In the genomic region with DNA sequence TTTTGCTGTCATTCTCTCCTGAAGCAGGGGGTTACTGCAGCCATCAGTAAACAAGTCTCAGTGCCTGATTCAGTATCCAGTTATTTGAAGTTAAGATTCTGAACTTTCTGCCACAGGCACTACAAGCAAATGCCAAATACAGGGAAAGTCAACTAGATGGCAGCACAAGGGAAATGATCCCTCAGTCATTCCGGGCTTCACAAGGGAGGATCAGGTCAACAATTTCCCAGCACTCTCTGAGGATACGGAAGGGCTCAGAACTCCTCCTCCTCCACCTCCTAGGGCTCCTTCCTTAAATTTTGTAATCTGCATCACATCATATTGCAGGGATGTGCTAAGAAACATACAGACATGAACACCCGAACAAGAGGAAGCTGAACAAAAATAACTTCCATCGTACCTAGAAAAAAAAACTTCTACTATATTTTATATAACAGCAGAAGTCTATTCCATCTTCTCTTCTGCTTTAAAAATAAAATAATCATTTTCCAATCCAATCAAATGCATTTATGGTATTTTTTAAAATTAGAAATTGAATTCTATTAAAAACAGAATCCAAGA, we compare ENCODE assay signal across 1 cellular context.
TF ChIP-seq lines count a peak whose summit lies in the region.

No MANE protein-coding gene starts in this region.

TF ChIP-seq in WTC11, 78 proteins besides CTCF, POLR2A, EP300 and RAD21 (continued from another document):
- TF ChIP-seq, protein P1, sequence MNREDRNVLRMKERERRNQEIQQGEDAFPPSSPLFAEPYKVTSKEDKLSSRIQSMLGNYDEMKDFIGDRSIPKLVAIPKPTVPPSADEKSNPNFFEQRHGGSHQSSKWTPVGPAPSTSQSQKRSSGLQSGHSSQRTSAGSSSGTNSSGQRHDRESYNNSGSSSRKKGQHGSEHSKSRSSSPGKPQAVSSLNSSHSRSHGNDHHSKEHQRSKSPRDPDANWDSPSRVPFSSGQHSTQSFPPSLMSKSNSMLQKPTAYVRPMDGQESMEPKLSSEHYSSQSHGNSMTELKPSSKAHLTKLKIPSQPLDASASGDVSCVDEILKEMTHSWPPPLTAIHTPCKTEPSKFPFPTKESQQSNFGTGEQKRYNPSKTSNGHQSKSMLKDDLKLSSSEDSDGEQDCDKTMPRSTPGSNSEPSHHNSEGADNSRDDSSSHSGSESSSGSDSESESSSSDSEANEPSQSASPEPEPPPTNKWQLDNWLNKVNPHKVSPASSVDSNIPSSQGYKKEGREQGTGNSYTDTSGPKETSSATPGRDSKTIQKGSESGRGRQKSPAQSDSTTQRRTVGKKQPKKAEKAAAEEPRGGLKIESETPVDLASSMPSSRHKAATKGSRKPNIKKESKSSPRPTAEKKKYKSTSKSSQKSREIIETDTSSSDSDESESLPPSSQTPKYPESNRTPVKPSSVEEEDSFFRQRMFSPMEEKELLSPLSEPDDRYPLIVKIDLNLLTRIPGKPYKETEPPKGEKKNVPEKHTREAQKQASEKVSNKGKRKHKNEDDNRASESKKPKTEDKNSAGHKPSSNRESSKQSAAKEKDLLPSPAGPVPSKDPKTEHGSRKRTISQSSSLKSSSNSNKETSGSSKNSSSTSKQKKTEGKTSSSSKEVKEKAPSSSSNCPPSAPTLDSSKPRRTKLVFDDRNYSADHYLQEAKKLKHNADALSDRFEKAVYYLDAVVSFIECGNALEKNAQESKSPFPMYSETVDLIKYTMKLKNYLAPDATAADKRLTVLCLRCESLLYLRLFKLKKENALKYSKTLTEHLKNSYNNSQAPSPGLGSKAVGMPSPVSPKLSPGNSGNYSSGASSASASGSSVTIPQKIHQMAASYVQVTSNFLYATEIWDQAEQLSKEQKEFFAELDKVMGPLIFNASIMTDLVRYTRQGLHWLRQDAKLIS (CRISPR knock-in tag; IDR thresholded peaks at IDR 0.05; ENCODE audit: borderline replicate concordance): no peak
- TF ChIP-seq, protein P2, sequence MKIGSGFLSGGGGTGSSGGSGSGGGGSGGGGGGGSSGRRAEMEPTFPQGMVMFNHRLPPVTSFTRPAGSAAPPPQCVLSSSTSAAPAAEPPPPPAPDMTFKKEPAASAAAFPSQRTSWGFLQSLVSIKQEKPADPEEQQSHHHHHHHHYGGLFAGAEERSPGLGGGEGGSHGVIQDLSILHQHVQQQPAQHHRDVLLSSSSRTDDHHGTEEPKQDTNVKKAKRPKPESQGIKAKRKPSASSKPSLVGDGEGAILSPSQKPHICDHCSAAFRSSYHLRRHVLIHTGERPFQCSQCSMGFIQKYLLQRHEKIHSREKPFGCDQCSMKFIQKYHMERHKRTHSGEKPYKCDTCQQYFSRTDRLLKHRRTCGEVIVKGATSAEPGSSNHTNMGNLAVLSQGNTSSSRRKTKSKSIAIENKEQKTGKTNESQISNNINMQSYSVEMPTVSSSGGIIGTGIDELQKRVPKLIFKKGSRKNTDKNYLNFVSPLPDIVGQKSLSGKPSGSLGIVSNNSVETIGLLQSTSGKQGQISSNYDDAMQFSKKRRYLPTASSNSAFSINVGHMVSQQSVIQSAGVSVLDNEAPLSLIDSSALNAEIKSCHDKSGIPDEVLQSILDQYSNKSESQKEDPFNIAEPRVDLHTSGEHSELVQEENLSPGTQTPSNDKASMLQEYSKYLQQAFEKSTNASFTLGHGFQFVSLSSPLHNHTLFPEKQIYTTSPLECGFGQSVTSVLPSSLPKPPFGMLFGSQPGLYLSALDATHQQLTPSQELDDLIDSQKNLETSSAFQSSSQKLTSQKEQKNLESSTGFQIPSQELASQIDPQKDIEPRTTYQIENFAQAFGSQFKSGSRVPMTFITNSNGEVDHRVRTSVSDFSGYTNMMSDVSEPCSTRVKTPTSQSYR (CRISPR knock-in tag; IDR thresholded peaks at IDR 0.05): no peak
- TF ChIP-seq, protein P3, sequence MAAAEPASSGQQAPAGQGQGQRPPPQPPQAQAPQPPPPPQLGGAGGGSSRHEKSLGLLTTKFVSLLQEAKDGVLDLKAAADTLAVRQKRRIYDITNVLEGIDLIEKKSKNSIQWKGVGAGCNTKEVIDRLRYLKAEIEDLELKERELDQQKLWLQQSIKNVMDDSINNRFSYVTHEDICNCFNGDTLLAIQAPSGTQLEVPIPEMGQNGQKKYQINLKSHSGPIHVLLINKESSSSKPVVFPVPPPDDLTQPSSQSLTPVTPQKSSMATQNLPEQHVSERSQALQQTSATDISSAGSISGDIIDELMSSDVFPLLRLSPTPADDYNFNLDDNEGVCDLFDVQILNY (CRISPR knock-in tag; IDR thresholded peaks at IDR 0.05): no peak
- TF ChIP-seq NFE2L1 (CRISPR knock-in tag; IDR thresholded peaks at IDR 0.05) (no peak), ZNF416 (CRISPR knock-in tag; IDR thresholded peaks at IDR 0.05) (no peak), ZNF138 (CRISPR knock-in tag; conservative IDR thresholded peaks at IDR 0.05) (no peak)
